15 cellular contexts compared by ENCODE assay signal in genomic region chr13:32125746-32126145, GRCh38.
A peak's percentile ranks its signal among the peaks of the same experiment; 100 is the strongest.
DNase-seq lines count a peak whose midpoint lies in the region; ATAC-seq and TF ChIP-seq lines count a peak whose summit lies in the region.
"Had no signal": no experiment of that assay in that cellular context is flagged by ENCODE, and none has a peak within 500 bp of the region (broad histone marks: within the 10 kb centered on the region; RNA-seq: fewer than 3 reads in every experiment).

No MANE protein-coding gene starts in this region.

- H3K23ac ChIP-seq in neuronal stem cell (ENCODE audit: low read depth, low read length, poor library complexity), result no peak overlapping the region

- H3K79me1 ChIP-seq in neuronal stem cell (ENCODE audit: low read depth, low read length), result no peaks in the 10 kb centered on the region

- CTCF ChIA-PET in GM10248 (lab: Yijun Ruan, JAX), result no interaction called here

- no peak overlapping the region for H3K4me3 ChIP-seq in GM23248
- no peak overlapping the region for H3K4me3 ChIP-seq in fibroblast of lung (replicated peaks in 1 of 4; ENCODE audit: control extremely low read depth in 1 of 4, insufficient read depth in 1 of 4, low read depth in 3 of 4, low read length in 4 of 4)
- no peak overlapping the region for H3K4me3 ChIP-seq in upper lobe of right lung
- no peak overlapping the region for H3K4me3 ChIP-seq in neuronal stem cell (ENCODE audit: low read length in 2 of 2)

- H4K8ac ChIP-seq in neuronal stem cell (ENCODE audit: low read depth, low read length), result no peak overlapping the region

- H3K14ac ChIP-seq in neuronal stem cell (ENCODE audit: low read length), result no peak overlapping the region

- in situ Hi-C loops in GM23248 (cut with MboI), result no loop called here

- peaks cover 28% of the 10 kb centered on the region for H3K4me1 ChIP-seq in GM23248 (ENCODE audit: insufficient read depth)
- H3K4me1 ChIP-seq in fibroblast of lung (ENCODE audit: control insufficient read depth, extremely low read depth, insufficient read depth, low read length), result peaks cover 8% of the 10 kb centered on the region
- no peaks in the 10 kb centered on the region for H3K4me1 ChIP-seq in upper lobe of right lung
- H3K4me1 ChIP-seq in neuronal stem cell (ENCODE audit: control insufficient read depth in 2 of 2, insufficient read depth in 1 of 2, low read depth in 1 of 2, low read length in 2 of 2), result no peaks in the 10 kb centered on the region

- H2BK15ac ChIP-seq in neuronal stem cell (ENCODE audit: low read length), result no peak overlapping the region

- H3K9me2 ChIP-seq in GM23248 (ENCODE audit: insufficient read depth), result no peaks in the 10 kb centered on the region
- H3K9me2 ChIP-seq: SK-N-SH had no signal

- H3K4ac ChIP-seq in neuronal stem cell (ENCODE audit: low read length), result no peak overlapping the region

- no peak overlapping the region for H2AK5ac ChIP-seq in neuronal stem cell (ENCODE audit: low read depth, low read length)

- H3K9me3 ChIP-seq in GM23248 (ENCODE audit: low read depth) (no peaks in the 10 kb centered on the region), fibroblast of lung (ENCODE audit: control insufficient read depth, insufficient read depth, low read depth, low read length) (no peaks in the 10 kb centered on the region), upper lobe of right lung (no peaks in the 10 kb centered on the region), neuronal stem cell (replicated peaks in 1 of 2; ENCODE audit: control insufficient read depth in 2 of 2, insufficient read depth in 1 of 2, low read depth in 1 of 2, low read length in 2 of 2) (no peaks in the 10 kb centered on the region)
- H3K9me3 ChIP-seq: SK-N-SH had no signal

- peak overlapping the region; percentile 58 for H3K27ac ChIP-seq in GM23248
- peak overlapping the region; percentile 2 for H3K27ac ChIP-seq in fibroblast of lung (ENCODE audit: insufficient read depth, low read length)
- no peak overlapping the region for H3K27ac ChIP-seq in upper lobe of right lung
- no peak overlapping the region for H3K27ac ChIP-seq in neuronal stem cell (replicated peaks; ENCODE audit: low read length)

- DNase-seq in GM23248 (peak; percentile 53), NOMO-1 treated with DMSO at 0.1 percent for 48 hours (lab: John Stamatoyannopoulos, UW; ENCODE audit: unreplicated experiment) (peak; percentile 80), fibroblast of lung (ENCODE audit: low read depth in 2 of 2) (peak in 1 of 2 donors; percentile 14), upper lobe of right lung (no peak), neuronal stem cell (ENCODE audit: low spot score) (no peak), GM10248 (ENCODE audit: extremely low spot score) (no peak)
- DNase-seq: activated CD4-positive, alpha-beta T cell treated with anti-CD3 and anti-CD28 coated beads, Interleukin-2, amount 50 U/mL, for 4 hours; activated naive CD8-positive, alpha-beta T cell treated with anti-CD3 and anti-CD28 coated beads, Interleukin-2, amount 10 ng/mL, durations not matched to agents 7 days and 5 days; activated T-cell treated with anti-CD3 and anti-CD28 coated beads, Interleukin-2, amount 50 U/mL, for 4 hours; CD8-positive, alpha-beta memory T cell; cerebellar nuclear complex; NCI-H1092; NCI-H2227 treated with DMSO at 0.1 percent for 48 hours; SK-N-SH had no signal

- no peak overlapping the region for H4K91ac ChIP-seq in neuronal stem cell (ENCODE audit: low read depth, low read length, poor library complexity)

- no peak overlapping the region for H3K4me2 ChIP-seq in GM23248 (ENCODE audit: unreplicated experiment)
- peak overlapping the region; percentile 23 for H3K4me2 ChIP-seq in fibroblast of lung (ENCODE audit: extremely low read depth, insufficient read depth, low read length)
- no peak overlapping the region for H3K4me2 ChIP-seq in neuronal stem cell (ENCODE audit: insufficient read depth, low read length, poor library complexity, severe bottlenecking)
- H3K4me2 ChIP-seq: SK-N-SH had no signal

- H3K27me3 ChIP-seq in GM23248 (replicated peaks; ENCODE audit: insufficient read depth) (no peaks in the 10 kb centered on the region), fibroblast of lung (ENCODE audit: control insufficient read depth, insufficient read depth, low read length) (no peaks in the 10 kb centered on the region), upper lobe of right lung (no peaks in the 10 kb centered on the region), neuronal stem cell (ENCODE audit: control insufficient read depth in 3 of 3, insufficient read depth in 3 of 3, low read depth in 1 of 3, low read length in 3 of 3) (no peaks in the 10 kb centered on the region)

- no peak overlapping the region for H3K18ac ChIP-seq in neuronal stem cell (ENCODE audit: low read length)

- H3K9ac ChIP-seq in GM23248, result no peak overlapping the region
- no peak overlapping the region for H3K9ac ChIP-seq in fibroblast of lung (ENCODE audit: insufficient read depth, low read length)
- no peak overlapping the region for H3K9ac ChIP-seq in neuronal stem cell (ENCODE audit: low read depth, low read length, poor library complexity)
- H3K9ac ChIP-seq: SK-N-SH had no signal

- H3K79me2 ChIP-seq in GM23248 (ENCODE audit: insufficient read depth) (no peaks in the 10 kb centered on the region), fibroblast of lung (ENCODE audit: control insufficient read depth, insufficient read depth, low read length) (no peaks in the 10 kb centered on the region)

- POLR2A ChIA-PET in GM10248 (lab: Yijun Ruan, JAX), result no interaction called here

- TF ChIP-seq CTCF in fibroblast of lung (conservative IDR thresholded peaks at IDR 0.05 in 1 of 2, IDR thresholded peaks at IDR 0.05 in 1 of 2; ENCODE audit: low read depth in 1 of 2, low read length in 2 of 2) (no peak), upper lobe of right lung (IDR thresholded peaks at IDR 0.05) (no peak), GM10248 (IDR thresholded peaks at IDR 0.05; ENCODE audit: control extremely low read depth, extremely low read depth, low read depth, missing control alignments) (no peak)

- peak; percentile 20 for ATAC-seq in upper lobe of right lung
- ATAC-seq in HG02623 (IDR thresholded peaks at IDR 0.05; ENCODE audit: unreplicated experiment), result no peak
- ATAC-seq: activated T-cell treated with anti-CD3 and anti-CD28 coated beads, Interleukin-2, amount 50 U/mL, for 4 hours had no signal

- H4K20me1 ChIP-seq in GM23248 (ENCODE audit: insufficient read depth) (no peaks in the 10 kb centered on the region), fibroblast of lung (ENCODE audit: control insufficient read depth, extremely low read depth, insufficient read depth, low read length) (no peaks in the 10 kb centered on the region)

- intact Hi-C loops in upper lobe of right lung (cut with DNase I), result no loop called here

- no peaks in the 10 kb centered on the region for H3K36me3 ChIP-seq in GM23248 (ENCODE audit: low read depth)
- no peaks in the 10 kb centered on the region for H3K36me3 ChIP-seq in fibroblast of lung (ENCODE audit: control insufficient read depth, insufficient read depth, low read length)
- no peaks in the 10 kb centered on the region for H3K36me3 ChIP-seq in upper lobe of right lung
- H3K36me3 ChIP-seq in neuronal stem cell (replicated peaks in 1 of 2; ENCODE audit: control insufficient read depth in 2 of 2, insufficient read depth in 2 of 2, low read length in 2 of 2), result no peaks in the 10 kb centered on the region

- WGBS in GM23248 (ENCODE audit: low coverage in 1 of 2, low lambda C conversion rate in 2 of 2, missing lambda C conversion rate in 2 of 2), 2 experiments, result 87% methylated on average over 3 of the region's 3 CpGs
- WGBS in neuronal stem cell (ENCODE audit: extremely low coverage in 2 of 2, insufficient read length in 2 of 2, insufficient replicate concordance in 1 of 2), 2 donors, result no CpG with 5 or more reads among the region's 3 CpGs

- H2BK120ac ChIP-seq in neuronal stem cell (ENCODE audit: low read depth, low read length), result no peak overlapping the region

- H2AFZ ChIP-seq in GM23248 (no peak overlapping the region), fibroblast of lung (ENCODE audit: low read length) (no peak overlapping the region), neuronal stem cell (ENCODE audit: low read length) (no peak overlapping the region)

- H3F3A ChIP-seq in GM23248 (ENCODE audit: insufficient read depth), result peaks cover 22% of the 10 kb centered on the region

- no peak overlapping the region for H2BK5ac ChIP-seq in neuronal stem cell (ENCODE audit: low read length)

- H2BK12ac ChIP-seq in neuronal stem cell (ENCODE audit: low read length), result no peak overlapping the region

Comparison
In these comparisons a context has a peak if more than half of its experiments do, and no peak if none do; other contexts are left out.
1. DNase-seq: peak in GM23248 (single experiment) and NOMO-1 treated with DMSO at 0.1 percent for 48 hours (single experiment); none in upper lobe of right lung (single experiment), neuronal stem cell (single experiment) and GM10248 (single experiment).
2. H3K27ac ChIP-seq: peak in GM23248 (single experiment) and fibroblast of lung (single experiment); none in upper lobe of right lung (single experiment) and neuronal stem cell (single experiment).